ENCODE assay signal across 1 cellular context in the genomic region with DNA sequence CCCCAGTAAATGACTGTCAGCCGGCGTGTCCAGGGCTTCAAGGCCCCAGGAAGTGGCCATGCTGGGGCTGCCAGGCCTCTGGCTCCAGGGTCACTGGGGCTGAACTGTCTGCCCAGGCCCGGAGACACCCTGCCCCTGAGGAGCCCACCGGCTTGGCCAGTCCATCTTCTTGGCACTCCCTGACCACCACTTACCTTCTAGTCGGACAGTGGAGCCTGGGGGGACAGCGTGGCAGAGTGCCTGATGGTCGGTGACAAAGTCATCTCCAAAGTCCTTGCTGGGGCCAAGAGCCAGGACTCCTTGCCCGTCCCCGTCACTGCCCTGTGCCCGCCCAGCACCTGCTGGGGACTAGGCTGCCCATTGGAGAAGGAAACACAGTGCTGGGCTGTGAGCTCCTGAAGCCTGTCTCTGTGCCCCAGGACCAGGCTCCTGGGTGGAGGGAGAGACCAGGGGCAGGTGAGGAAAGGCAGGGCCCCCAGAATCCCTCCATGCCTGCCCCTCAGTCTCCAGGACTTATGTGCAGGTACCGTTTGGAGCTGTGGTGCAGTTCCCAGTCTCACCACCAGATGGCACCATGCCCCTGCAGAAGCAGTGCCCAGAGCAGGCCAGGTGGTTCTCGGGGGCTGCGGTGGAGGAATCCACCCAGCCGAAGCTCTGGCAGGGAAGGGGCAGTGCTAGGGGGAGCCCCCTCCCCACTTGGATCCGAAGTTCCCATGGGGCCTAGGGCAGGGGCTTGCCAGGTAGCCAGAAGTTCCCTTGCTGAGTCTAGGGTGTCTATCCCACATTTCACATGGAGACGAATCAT.
TF ChIP-seq lines count a peak whose summit lies in the region.

No MANE protein-coding gene starts in this region.

TF ChIP-seq in GM12878, 131 proteins besides CTCF, POLR2A, EP300 and RAD21:
- TF ChIP-seq SUZ12 (IDR thresholded peaks at IDR 0.05; ENCODE audit: unreplicated experiment), result no peak
- TF ChIP-seq SPI1 (IDR thresholded peaks at IDR 0.05; ENCODE audit: borderline replicate concordance, insufficient read depth, low read depth, low read length), result no peak
- TF ChIP-seq, protein P1, sequence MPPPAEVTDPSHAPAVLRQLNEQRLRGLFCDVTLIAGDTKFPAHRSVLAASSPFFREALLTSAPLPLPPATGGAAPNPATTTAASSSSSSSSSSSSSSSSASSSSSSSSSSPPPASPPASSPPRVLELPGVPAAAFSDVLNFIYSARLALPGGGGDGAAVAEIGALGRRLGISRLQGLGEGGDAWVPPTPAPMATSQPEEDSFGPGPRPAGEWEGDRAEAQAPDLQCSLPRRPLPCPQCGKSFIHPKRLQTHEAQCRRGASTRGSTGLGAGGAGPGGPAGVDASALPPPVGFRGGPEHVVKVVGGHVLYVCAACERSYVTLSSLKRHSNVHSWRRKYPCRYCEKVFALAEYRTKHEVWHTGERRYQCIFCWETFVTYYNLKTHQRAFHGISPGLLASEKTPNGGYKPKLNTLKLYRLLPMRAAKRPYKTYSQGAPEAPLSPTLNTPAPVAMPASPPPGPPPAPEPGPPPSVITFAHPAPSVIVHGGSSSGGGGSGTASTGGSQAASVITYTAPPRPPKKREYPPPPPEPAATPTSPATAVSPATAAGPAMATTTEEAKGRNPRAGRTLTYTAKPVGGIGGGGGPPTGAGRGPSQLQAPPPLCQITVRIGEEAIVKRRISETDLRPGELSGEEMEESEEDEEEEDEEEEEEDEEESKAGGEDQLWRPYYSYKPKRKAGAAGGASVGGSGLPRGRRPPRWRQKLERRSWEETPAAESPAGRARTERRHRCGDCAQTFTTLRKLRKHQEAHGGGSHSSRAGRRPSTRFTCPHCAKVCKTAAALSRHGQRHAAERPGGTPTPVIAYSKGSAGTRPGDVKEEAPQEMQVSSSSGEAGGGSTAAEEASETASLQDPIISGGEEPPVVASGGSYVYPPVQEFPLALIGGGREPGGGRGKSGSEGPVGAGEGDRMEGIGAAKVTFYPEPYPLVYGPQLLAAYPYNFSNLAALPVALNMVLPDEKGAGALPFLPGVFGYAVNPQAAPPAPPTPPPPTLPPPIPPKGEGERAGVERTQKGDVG (CRISPR knock-in tag; IDR thresholded peaks at IDR 0.05), result no peak
- TF ChIP-seq CBX3 (IDR thresholded peaks at IDR 0.05; ENCODE audit: borderline replicate concordance, low read depth), result no peak
- TF ChIP-seq, protein P2, sequence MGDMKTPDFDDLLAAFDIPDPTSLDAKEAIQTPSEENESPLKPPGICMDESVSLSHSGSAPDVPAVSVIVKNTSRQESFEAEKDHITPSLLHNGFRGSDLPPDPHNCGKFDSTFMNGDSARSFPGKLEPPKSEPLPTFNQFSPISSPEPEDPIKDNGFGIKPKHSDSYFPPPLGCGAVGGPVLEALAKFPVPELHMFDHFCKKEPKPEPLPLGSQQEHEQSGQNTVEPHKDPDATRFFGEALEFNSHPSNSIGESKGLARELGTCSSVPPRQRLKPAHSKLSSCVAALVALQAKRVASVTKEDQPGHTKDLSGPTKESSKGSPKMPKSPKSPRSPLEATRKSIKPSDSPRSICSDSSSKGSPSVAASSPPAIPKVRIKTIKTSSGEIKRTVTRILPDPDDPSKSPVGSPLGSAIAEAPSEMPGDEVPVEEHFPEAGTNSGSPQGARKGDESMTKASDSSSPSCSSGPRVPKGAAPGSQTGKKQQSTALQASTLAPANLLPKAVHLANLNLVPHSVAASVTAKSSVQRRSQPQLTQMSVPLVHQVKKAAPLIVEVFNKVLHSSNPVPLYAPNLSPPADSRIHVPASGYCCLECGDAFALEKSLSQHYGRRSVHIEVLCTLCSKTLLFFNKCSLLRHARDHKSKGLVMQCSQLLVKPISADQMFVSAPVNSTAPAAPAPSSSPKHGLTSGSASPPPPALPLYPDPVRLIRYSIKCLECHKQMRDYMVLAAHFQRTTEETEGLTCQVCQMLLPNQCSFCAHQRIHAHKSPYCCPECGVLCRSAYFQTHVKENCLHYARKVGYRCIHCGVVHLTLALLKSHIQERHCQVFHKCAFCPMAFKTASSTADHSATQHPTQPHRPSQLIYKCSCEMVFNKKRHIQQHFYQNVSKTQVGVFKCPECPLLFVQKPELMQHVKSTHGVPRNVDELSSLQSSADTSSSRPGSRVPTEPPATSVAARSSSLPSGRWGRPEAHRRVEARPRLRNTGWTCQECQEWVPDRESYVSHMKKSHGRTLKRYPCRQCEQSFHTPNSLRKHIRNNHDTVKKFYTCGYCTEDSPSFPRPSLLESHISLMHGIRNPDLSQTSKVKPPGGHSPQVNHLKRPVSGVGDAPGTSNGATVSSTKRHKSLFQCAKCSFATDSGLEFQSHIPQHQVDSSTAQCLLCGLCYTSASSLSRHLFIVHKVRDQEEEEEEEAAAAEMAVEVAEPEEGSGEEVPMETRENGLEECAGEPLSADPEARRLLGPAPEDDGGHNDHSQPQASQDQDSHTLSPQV (IDR thresholded peaks at IDR 0.05), result peak; percentile 38; the same call in 1 of the 2 replicates
- TF ChIP-seq LARP7 (IDR thresholded peaks at IDR 0.05), result peak; percentile 42; the same call in 1 of the 2 replicates
- peak; percentile 47 for TF ChIP-seq SP1 (IDR thresholded peaks at IDR 0.05; ENCODE audit: low read depth, low read length)
- TF ChIP-seq SMAD5 (IDR thresholded peaks at IDR 0.05; ENCODE audit: low read depth), result no peak
- TF ChIP-seq RUNX3 (IDR thresholded peaks at IDR 0.05; ENCODE audit: low read length), result peak; percentile 38; the same call in 1 of the 2 replicates
- TF ChIP-seq, protein P3, sequence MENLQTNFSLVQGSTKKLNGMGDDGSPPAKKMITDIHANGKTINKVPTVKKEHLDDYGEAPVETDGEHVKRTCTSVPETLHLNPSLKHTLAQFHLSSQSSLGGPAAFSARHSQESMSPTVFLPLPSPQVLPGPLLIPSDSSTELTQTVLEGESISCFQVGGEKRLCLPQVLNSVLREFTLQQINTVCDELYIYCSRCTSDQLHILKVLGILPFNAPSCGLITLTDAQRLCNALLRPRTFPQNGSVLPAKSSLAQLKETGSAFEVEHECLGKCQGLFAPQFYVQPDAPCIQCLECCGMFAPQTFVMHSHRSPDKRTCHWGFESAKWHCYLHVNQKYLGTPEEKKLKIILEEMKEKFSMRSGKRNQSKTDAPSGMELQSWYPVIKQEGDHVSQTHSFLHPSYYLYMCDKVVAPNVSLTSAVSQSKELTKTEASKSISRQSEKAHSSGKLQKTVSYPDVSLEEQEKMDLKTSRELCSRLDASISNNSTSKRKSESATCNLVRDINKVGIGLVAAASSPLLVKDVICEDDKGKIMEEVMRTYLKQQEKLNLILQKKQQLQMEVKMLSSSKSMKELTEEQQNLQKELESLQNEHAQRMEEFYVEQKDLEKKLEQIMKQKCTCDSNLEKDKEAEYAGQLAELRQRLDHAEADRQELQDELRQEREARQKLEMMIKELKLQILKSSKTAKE (IDR thresholded peaks at IDR 0.05; ENCODE audit: low read depth, poor library complexity, severe bottlenecking), result no peak
- TF ChIP-seq, protein P4, sequence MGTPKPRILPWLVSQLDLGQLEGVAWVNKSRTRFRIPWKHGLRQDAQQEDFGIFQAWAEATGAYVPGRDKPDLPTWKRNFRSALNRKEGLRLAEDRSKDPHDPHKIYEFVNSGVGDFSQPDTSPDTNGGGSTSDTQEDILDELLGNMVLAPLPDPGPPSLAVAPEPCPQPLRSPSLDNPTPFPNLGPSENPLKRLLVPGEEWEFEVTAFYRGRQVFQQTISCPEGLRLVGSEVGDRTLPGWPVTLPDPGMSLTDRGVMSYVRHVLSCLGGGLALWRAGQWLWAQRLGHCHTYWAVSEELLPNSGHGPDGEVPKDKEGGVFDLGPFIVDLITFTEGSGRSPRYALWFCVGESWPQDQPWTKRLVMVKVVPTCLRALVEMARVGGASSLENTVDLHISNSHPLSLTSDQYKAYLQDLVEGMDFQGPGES (IDR thresholded peaks at IDR 0.05), result no peak
- TF ChIP-seq, protein P5, sequence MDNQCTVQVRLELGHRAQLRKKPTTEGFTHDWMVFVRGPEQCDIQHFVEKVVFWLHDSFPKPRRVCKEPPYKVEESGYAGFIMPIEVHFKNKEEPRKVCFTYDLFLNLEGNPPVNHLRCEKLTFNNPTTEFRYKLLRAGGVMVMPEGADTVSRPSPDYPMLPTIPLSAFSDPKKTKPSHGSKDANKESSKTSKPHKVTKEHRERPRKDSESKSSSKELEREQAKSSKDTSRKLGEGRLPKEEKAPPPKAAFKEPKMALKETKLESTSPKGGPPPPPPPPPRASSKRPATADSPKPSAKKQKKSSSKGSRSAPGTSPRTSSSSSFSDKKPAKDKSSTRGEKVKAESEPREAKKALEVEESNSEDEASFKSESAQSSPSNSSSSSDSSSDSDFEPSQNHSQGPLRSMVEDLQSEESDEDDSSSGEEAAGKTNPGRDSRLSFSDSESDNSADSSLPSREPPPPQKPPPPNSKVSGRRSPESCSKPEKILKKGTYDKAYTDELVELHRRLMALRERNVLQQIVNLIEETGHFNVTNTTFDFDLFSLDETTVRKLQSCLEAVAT (IDR thresholded peaks at IDR 0.05), result no peak
- TF ChIP-seq IRF4 (IDR thresholded peaks at IDR 0.05; ENCODE audit: low read depth, low read length), result 0 out of 2 replicates have a peak, but pooled peaks have one; percentile 35
- no peak for TF ChIP-seq SMAD1 (IDR thresholded peaks at IDR 0.05; ENCODE audit: low read depth, partially characterized antibody)
- TF ChIP-seq, protein P6, sequence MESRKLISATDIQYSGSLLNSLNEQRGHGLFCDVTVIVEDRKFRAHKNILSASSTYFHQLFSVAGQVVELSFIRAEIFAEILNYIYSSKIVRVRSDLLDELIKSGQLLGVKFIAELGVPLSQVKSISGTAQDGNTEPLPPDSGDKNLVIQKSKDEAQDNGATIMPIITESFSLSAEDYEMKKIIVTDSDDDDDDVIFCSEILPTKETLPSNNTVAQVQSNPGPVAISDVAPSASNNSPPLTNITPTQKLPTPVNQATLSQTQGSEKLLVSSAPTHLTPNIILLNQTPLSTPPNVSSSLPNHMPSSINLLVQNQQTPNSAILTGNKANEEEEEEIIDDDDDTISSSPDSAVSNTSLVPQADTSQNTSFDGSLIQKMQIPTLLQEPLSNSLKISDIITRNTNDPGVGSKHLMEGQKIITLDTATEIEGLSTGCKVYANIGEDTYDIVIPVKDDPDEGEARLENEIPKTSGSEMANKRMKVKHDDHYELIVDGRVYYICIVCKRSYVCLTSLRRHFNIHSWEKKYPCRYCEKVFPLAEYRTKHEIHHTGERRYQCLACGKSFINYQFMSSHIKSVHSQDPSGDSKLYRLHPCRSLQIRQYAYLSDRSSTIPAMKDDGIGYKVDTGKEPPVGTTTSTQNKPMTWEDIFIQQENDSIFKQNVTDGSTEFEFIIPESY (IDR thresholded peaks at IDR 0.05), result no peak
- TF ChIP-seq HCFC1 (IDR thresholded peaks at IDR 0.05; ENCODE audit: low read length), result no peak
- TF ChIP-seq ZNF207 (IDR thresholded peaks at IDR 0.05; ENCODE audit: borderline replicate concordance), result 0 out of 2 replicates have a peak, but pooled peaks have one; percentile 31
- no peak for TF ChIP-seq KAT2A (conservative IDR thresholded peaks at IDR 0.05; ENCODE audit: control insufficient read depth, low read depth, low read length)
- TF ChIP-seq NR2C2 (IDR thresholded peaks at IDR 0.05; ENCODE audit: borderline replicate concordance, control insufficient read depth, insufficient read length, low read depth), result no peak
- TF ChIP-seq, protein P7, sequence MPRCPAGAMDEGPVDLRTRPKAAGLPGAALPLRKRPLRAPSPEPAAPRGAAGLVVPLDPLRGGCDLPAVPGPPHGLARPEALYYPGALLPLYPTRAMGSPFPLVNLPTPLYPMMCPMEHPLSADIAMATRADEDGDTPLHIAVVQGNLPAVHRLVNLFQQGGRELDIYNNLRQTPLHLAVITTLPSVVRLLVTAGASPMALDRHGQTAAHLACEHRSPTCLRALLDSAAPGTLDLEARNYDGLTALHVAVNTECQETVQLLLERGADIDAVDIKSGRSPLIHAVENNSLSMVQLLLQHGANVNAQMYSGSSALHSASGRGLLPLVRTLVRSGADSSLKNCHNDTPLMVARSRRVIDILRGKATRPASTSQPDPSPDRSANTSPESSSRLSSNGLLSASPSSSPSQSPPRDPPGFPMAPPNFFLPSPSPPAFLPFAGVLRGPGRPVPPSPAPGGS (IDR thresholded peaks at IDR 0.05; ENCODE audit: borderline replicate concordance, insufficient read depth, low read depth, low read length, poor library complexity, severe bottlenecking), result no peak
- TF ChIP-seq, protein P8, sequence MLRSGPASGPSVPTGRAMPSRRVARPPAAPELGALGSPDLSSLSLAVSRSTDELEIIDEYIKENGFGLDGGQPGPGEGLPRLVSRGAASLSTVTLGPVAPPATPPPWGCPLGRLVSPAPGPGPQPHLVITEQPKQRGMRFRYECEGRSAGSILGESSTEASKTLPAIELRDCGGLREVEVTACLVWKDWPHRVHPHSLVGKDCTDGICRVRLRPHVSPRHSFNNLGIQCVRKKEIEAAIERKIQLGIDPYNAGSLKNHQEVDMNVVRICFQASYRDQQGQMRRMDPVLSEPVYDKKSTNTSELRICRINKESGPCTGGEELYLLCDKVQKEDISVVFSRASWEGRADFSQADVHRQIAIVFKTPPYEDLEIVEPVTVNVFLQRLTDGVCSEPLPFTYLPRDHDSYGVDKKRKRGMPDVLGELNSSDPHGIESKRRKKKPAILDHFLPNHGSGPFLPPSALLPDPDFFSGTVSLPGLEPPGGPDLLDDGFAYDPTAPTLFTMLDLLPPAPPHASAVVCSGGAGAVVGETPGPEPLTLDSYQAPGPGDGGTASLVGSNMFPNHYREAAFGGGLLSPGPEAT (IDR thresholded peaks at IDR 0.05; ENCODE audit: low read depth), result no peak
- TF ChIP-seq TAF1 (IDR thresholded peaks at IDR 0.05; ENCODE audit: borderline replicate concordance, low read depth, low read length), result no peak
- TF ChIP-seq YY1 (IDR thresholded peaks at IDR 0.05; ENCODE audit: low read depth, low read length), result peak; percentile 68
- TF ChIP-seq ZNF274 (IDR thresholded peaks at IDR 0.05; ENCODE audit: insufficient read depth, insufficient read length), result no peak
- no peak for TF ChIP-seq CHD2 (IDR thresholded peaks at IDR 0.05; ENCODE audit: borderline replicate concordance, low read depth, low read length)
- TF ChIP-seq NFXL1 (IDR thresholded peaks at IDR 0.05; ENCODE audit: borderline replicate concordance), result no peak
- TF ChIP-seq ZNF384 (IDR thresholded peaks at IDR 0.05; ENCODE audit: borderline replicate concordance, low read depth, low read length), result no peak
- TF ChIP-seq SIN3A (IDR thresholded peaks at IDR 0.05; ENCODE audit: low read depth, low read length), result no peak
- TF ChIP-seq TCF3 (IDR thresholded peaks at IDR 0.05; ENCODE audit: borderline replicate concordance, insufficient read depth, low read depth, low read length), result peak; percentile 89
- no peak for TF ChIP-seq RB1 (IDR thresholded peaks at IDR 0.05; ENCODE audit: borderline replicate concordance)
- TF ChIP-seq MYB (IDR thresholded peaks at IDR 0.05; ENCODE audit: borderline replicate concordance, low read depth, low read length), result no peak
- no peak for TF ChIP-seq BRCA1 (IDR thresholded peaks at IDR 0.05; ENCODE audit: low read depth, low read length)
- TF ChIP-seq MEF2A (IDR thresholded peaks at IDR 0.05; ENCODE audit: insufficient read depth, low read depth, low read length), result no peak
- no peak for TF ChIP-seq BHLHE40 (IDR thresholded peaks at IDR 0.05; ENCODE audit: borderline replicate concordance in 1 of 2, low read depth in 2 of 2, low read length in 1 of 2)
- TF ChIP-seq MXI1 (IDR thresholded peaks at IDR 0.05; ENCODE audit: low read depth, low read length), result no peak
- TF ChIP-seq NFIC (IDR thresholded peaks at IDR 0.05; ENCODE audit: low read depth, low read length), result no peak
- TF ChIP-seq TCF12 (IDR thresholded peaks at IDR 0.05; ENCODE audit: low read depth, low read length), result peak; percentile 77
- no peak for TF ChIP-seq ZBED1 (IDR thresholded peaks at IDR 0.05; ENCODE audit: borderline replicate concordance)
- no peak for TF ChIP-seq ZNF217 (IDR thresholded peaks at IDR 0.05)
- peak; percentile 100 for TF ChIP-seq SMC3 (IDR thresholded peaks at IDR 0.05; ENCODE audit: borderline replicate concordance, low read length)
- TF ChIP-seq MTA3 (IDR thresholded peaks at IDR 0.05; ENCODE audit: borderline replicate concordance, low read length), result no peak
